7 cellular contexts compared by ENCODE assay signal in the genomic region with DNA sequence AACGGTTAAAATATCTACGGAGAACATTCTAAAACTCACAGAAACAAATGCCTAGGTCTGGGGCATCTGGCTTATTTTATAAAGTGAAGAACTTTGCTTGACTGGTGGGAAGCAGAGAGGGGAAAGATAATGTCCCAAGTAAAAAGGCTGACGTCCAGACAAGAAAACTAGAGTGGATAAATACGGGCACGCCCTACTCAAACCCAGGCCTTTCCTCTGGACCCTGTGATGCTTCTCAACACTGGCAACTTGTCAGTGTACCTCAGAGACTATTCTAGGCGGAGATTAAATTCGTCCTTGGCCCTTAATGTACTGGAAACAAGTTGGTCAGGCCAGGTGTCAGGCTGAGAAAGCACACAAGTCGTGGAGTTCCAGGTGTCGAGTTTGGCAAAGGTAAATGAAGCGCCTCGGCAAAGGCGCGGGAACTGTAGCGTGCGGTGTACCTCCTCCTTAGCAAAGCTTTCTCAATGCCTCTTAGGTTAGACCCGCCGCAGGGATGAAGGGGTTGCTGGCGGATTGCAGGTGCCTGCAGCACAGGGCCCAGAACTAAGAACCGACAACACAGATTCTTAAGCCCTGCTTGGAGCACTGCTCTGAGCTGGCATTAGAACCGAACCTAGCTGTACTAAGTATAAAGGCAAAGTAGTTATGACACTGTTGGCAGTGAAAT. TPM values are rescaled to one million over a fixed set of nuclear protein-coding genes. Genes with fewer than 3 reads are reported as not detected.
DNase-seq lines count a peak whose midpoint lies in the region; ATAC-seq, FAIRE-seq and TF ChIP-seq lines count a peak whose summit lies in the region.

No MANE protein-coding gene starts in this region.

- H3K4me1 ChIP-seq in GM12878 (ENCODE audit: control insufficient read depth, insufficient read depth, low read length) (peaks cover 22% of the 10 kb centered on the region), suprapubic skin (peaks cover 65% of the 10 kb centered on the region)

- H3K36me3 Mint-ChIP-seq in IgD-negative memory B cell, result peaks cover 4% of the 10 kb centered on the region

- CTCF ChIA-PET in GM12878 (lab: Yijun Ruan, JAX), result interaction anchor here (0.7 to 3.3 kb wide), 21 partner anchors 8 to 698 kb away, joined by 3 to 26 read pairs (median 4); partner anchors contain the start of genes GALK1 and WBP2

- ATAC-seq in GM19324 (IDR thresholded peaks at IDR 0.05; ENCODE audit: low FRiP score, unreplicated experiment) (peak; percentile 0), GM12878 (peak; percentile 6), left lobe of liver (peak; percentile 2)

- WGBS in GM12878 (ENCODE audit: insufficient coverage, insufficient replicate concordance, low lambda C conversion rate, missing lambda C conversion rate), result 39% methylated on average over 20 of the region's 20 CpGs
- WGBS in suprapubic skin, result 48% methylated on average over 20 of the region's 20 CpGs

- in situ Hi-C loops in GM12878 (cut with MboI), result loop anchor here (5.0 kb wide), 1 partner anchor 478 kb away; no protein-coding TSS in a partner anchor

- H3K4me3 ChIP-seq in GM12878 (peak overlapping the region; percentile 79), suprapubic skin (peak overlapping the region; percentile 68)

- no peaks in the 10 kb centered on the region for H3K9me3 ChIP-seq in GM12878 (replicated peaks; ENCODE audit: control insufficient read depth, insufficient read depth, low read length)
- H3K9me3 ChIP-seq in suprapubic skin, result no peaks in the 10 kb centered on the region

- H3K27ac ChIP-seq in GM12878 (ENCODE audit: control insufficient read depth, insufficient read depth) (peak overlapping the region; percentile 97), suprapubic skin (peak overlapping the region; percentile 99)

- BruUV-seq in GM12878 (replicated peaks; lab: Mats Ljungman, UMichigan), result no TSS peak

- TF ChIP-seq CTCF in GM12878 (IDR thresholded peaks at IDR 0.05 in 2 of 3, conservative IDR thresholded peaks at IDR 0.05 in 1 of 3; ENCODE audit: control insufficient read depth in 2 of 3, extremely low read depth in 1 of 3, insufficient read depth in 1 of 3, low read depth in 3 of 3, low read length in 3 of 3), result no peak
- TF ChIP-seq CTCF in suprapubic skin (IDR thresholded peaks at IDR 0.05), result no peak
- TF ChIP-seq CTCF in D721Med (IDR thresholded peaks at IDR 0.05; ENCODE audit: insufficient read depth, missing control alignments), result no peak

- RAD21 ChIA-PET in GM12878 (lab: Charles Lee; ENCODE audit: unreplicated experiment), result interaction anchor here (0.6 to 3.1 kb wide), 10 partner anchors 8 to 170 kb away, joined by 3 to 22 read pairs (median 7); partner anchors contain the start of genes GALK1 and WBP2

- no peak for TF ChIP-seq RAD21 in GM12878 (IDR thresholded peaks at IDR 0.05; ENCODE audit: insufficient read depth, low read depth, low read length)

- H3K79me2 ChIP-seq in GM12878 (ENCODE audit: control insufficient read depth, insufficient read depth, low read length), result peaks cover 46% of the 10 kb centered on the region

- H3K27me3 ChIP-seq in GM12878 (replicated peaks in 1 of 2; ENCODE audit: control insufficient read depth in 2 of 2, insufficient read depth in 2 of 2, low read length in 1 of 2) (no peaks in the 10 kb centered on the region), suprapubic skin (no peaks in the 10 kb centered on the region)

- peak overlapping the region; percentile 98 to 100 (median 99) for H3K27ac Mint-ChIP-seq in IgD-negative memory B cell

- peaks cover 1% of the 10 kb centered on the region for H3K27me3 Mint-ChIP-seq in IgD-negative memory B cell

- H3K4me3 Mint-ChIP-seq in IgD-negative memory B cell, result peak overlapping the region; percentile 85 to 97 (median 95)

- POLR2A ChIA-PET in GM12878 (lab: Charles Lee), result interaction anchor here (0.6 to 5.4 kb wide), 20 partner anchors 9 to 1652 kb away, joined by 3 to 39 read pairs (median 4); partner anchors contain the start of genes ACOX1, GALK1, TEN1 and TRIM65

- H2AFZ ChIP-seq in GM12878 (ENCODE audit: control insufficient read depth, low read depth, low read length), result peak overlapping the region; percentile 93

- no peaks in the 10 kb centered on the region for H4K20me1 ChIP-seq in GM12878 (ENCODE audit: control insufficient read depth, insufficient read depth)

- SMC1A ChIA-PET in GM12878 (lab: Charles Lee; ENCODE audit: uncharacterized antibody, unreplicated experiment), result interaction anchor here (0.5 to 3.2 kb wide), 11 partner anchors 8 to 96 kb away, joined by 3 to 11 read pairs (median 4); partner anchors contain the start of genes UNC13D and WBP2

- FAIRE-seq in GM12878 (lab: Jason Lieb, UNC) (no peak), D721Med (lab: Jason Lieb, UNC) (no peak)

- TF ChIP-seq POLR2A in GM12878 (IDR thresholded peaks at IDR 0.05; ENCODE audit: low read depth, low read length), result no peak
- no peak for TF ChIP-seq POLR2A in suprapubic skin (IDR thresholded peaks at IDR 0.05)

- H3K36me3 ChIP-seq in GM12878 (ENCODE audit: control insufficient read depth in 2 of 2, insufficient read depth in 2 of 2, low read length in 1 of 2), result no peaks in the 10 kb centered on the region
- peaks cover 1% of the 10 kb centered on the region for H3K36me3 ChIP-seq in suprapubic skin

- TF ChIP-seq EP300 in GM12878 (IDR thresholded peaks at IDR 0.05; ENCODE audit: borderline replicate concordance in 1 of 2, control insufficient read depth in 1 of 2, low read depth in 2 of 2, low read length in 2 of 2) (no peak), suprapubic skin (IDR thresholded peaks at IDR 0.05) (no peak)

- intact Hi-C loops in GM12878 (cut with micrococcal nuclease; ENCODE audit: unreplicated experiment), result loop anchor here (10.0 kb wide), 1 partner anchor 481 kb away; the partner anchor contains the start of gene UBALD2

- DNase-seq in GM12878 (ENCODE audit: low read depth, low spot score) (no peak), left lobe of liver (ENCODE audit: low spot score) (peak; percentile 65), suprapubic skin (ENCODE audit: low spot score in 2 of 2) (peak in 1 of 2 donors; percentile 80), D721Med (ENCODE audit: insufficient read length, low spot score) (no peak), dermis blood vessel endothelial cell (no peak)

- H3K4me1 Mint-ChIP-seq in IgD-negative memory B cell, result peaks cover 33 to 40% (median 36%) of the 10 kb centered on the region in 3 donors

- peaks cover 0 to 4% (median 3%) of the 10 kb centered on the region in 3 donors for H3K9me3 Mint-ChIP-seq in IgD-negative memory B cell

- peak overlapping the region; percentile 95 for H3K9ac ChIP-seq in GM12878 (ENCODE audit: control insufficient read depth, insufficient read depth, low read length)

- H3K4me2 ChIP-seq in GM12878 (ENCODE audit: control insufficient read depth, insufficient read depth), result peak overlapping the region; percentile 97

RNA-seq across cellular contexts. Expression of gene UNK, which starts 0.7 kb away (rescaled TPM):
- polyA plus RNA-seq in IgD-negative memory B cell (28.6 TPM), GM12878 (2011; rRNA removed) (30.8 and 33.2 TPM in 2 replicates), GM12878 (2014; fragmentation: Illumina TruSeq; extraction: Trizol) (25.2 and 26.9 TPM in 2 replicates), GM12878 (2014; fragmentation: Nextera tagmentation; extraction: Ambion mirVana) (10 to 100 TPM in 1 of 2 experiments, 1 to 10 TPM in 1; 8.9 to 11.9 TPM), GM12878 (2014; rRNA removed) (29.7 and 31.1 TPM in 2 replicates), GM12878 (2016; fragmentation: Nextera tagmentation; extraction: Ambion mirVana) (10 to 100 TPM; 27.6 to 27.8 TPM)
- total RNA-seq in GM12878 (2013; cell fraction: nucleolus; rRNA removed), result 197 and 212 TPM in 2 replicates
- total RNA-seq in GM12878 (2014; rRNA removed) (26.7 and 32.6 TPM in 2 replicates), GM12878 (2014; rRNA removed; fragmentation: Illumina TruSeq; extraction: Trizol) (23.8 and 25.9 TPM in 2 replicates), GM12878 (2021) (32.2 and 34.5 TPM in 2 replicates), left lobe of liver (7.0 TPM), suprapubic skin (10 to 100 TPM; 27.8 to 68.2 (median 31.9) TPM), dermis blood vessel endothelial cell (10.9 and 12.4 TPM in 2 replicates)
- polyA plus RNA-seq in GM12878 (2011; ENCODE audit: low read depth), result 6.2 TPM
- polyA plus RNA-seq in GM12878 (2011; cell fraction: cytosol; rRNA removed), result 17.2 and 20.1 TPM in 2 replicates
- 36.8 and 48.3 TPM in 2 replicates for polyA plus RNA-seq in GM12878 (2011; cell fraction: nucleus; rRNA removed)
- 18.8 and 20.3 TPM in 2 replicates for polyA plus RNA-seq in GM12878 (2012)
- polyA minus RNA-seq in GM12878 (2011; rRNA and poly(A)+ RNA removed), result 48.5 and 52.4 TPM in 2 replicates
- polyA minus RNA-seq in GM12878 (2011; cell fraction: cytosol; rRNA and poly(A)+ RNA removed), result 11.5 and 12.8 TPM in 2 replicates
- polyA minus RNA-seq in GM12878 (2011; cell fraction: nucleus; rRNA and poly(A)+ RNA removed), result 41.1 and 51.5 TPM in 2 replicates

RNA-seq across cellular contexts. Expression of gene GALK1, which starts 18.9 kb away (rescaled TPM):
- polyA plus RNA-seq in IgD-negative memory B cell (18.6 TPM), GM12878 (2011; rRNA removed) (4.0 and 8.4 TPM in 2 replicates), GM12878 (2014; fragmentation: Illumina TruSeq; extraction: Trizol) (0.25 and 3.6 TPM in 2 replicates), GM12878 (2014; fragmentation: Nextera tagmentation; extraction: Ambion mirVana) (1 to 10 TPM in 1 of 2 experiments, under 1 TPM in 1; 0.21 to 5.9 TPM), GM12878 (2014; rRNA removed) (34.2 and 40.8 TPM in 2 replicates), GM12878 (2016; fragmentation: Nextera tagmentation; extraction: Ambion mirVana) (10 to 100 TPM; 38.1 to 43.8 TPM)
- 12.0 and 15.1 TPM in 2 replicates for total RNA-seq in GM12878 (2013; cell fraction: nucleolus; rRNA removed)
- total RNA-seq in GM12878 (2014; rRNA removed) (32.6 and 43.2 TPM in 2 replicates), GM12878 (2014; rRNA removed; fragmentation: Illumina TruSeq; extraction: Trizol) (8.7 and 9.2 TPM in 2 replicates), GM12878 (2021) (38.5 and 41.1 TPM in 2 replicates), left lobe of liver (90.9 TPM), suprapubic skin (10 to 100 TPM; 15.2 to 34.9 (median 22.9) TPM), dermis blood vessel endothelial cell (66.0 and 66.5 TPM in 2 replicates)
- polyA plus RNA-seq in GM12878 (2011; ENCODE audit: low read depth), result 8.1 TPM
- polyA plus RNA-seq in GM12878 (2011; cell fraction: cytosol; rRNA removed), result 15.1 and 25.3 TPM in 2 replicates
- 30.2 and 35.7 TPM in 2 replicates for polyA plus RNA-seq in GM12878 (2011; cell fraction: nucleus; rRNA removed)
- 18.6 and 22.4 TPM in 2 replicates for polyA plus RNA-seq in GM12878 (2012)
- polyA minus RNA-seq in GM12878 (2011; rRNA and poly(A)+ RNA removed), result 5.0 and 16.4 TPM in 2 replicates
- 9.8 and 15.2 TPM in 2 replicates for polyA minus RNA-seq in GM12878 (2011; cell fraction: cytosol; rRNA and poly(A)+ RNA removed)
- 9.7 TPM in 2 replicates for polyA minus RNA-seq in GM12878 (2011; cell fraction: nucleus; rRNA and poly(A)+ RNA removed)
